Comparison of ENCODE assay signal across 8 cellular contexts in genomic region chr2:226773291-226773690, GRCh38. TPM values are rescaled to one million over a fixed set of nuclear protein-coding genes. Genes with fewer than 3 reads are reported as not detected.
DNase-seq lines count a peak whose midpoint lies in the region; ATAC-seq and TF ChIP-seq lines count a peak whose summit lies in the region.

No MANE protein-coding gene starts in this region.

- DNase-seq in MM.1S (no peak), substantia nigra (lab: John Stamatoyannopoulos, UW) (no peak), NCI-H1105 treated with DMSO at 0.1 percent for 48 hours (lab: John Stamatoyannopoulos, UW) (no peak)
- DNase-seq in activated T-cell treated with anti-CD3 and anti-CD28 coated beads, Interleukin-2, amount 50 U/mL, for 4 hours: no peak
- DNase-seq in effector CD4-positive, alpha-beta T cell: no peak

- H3K79me2 ChIP-seq in MM.1S (ENCODE audit: low read length): peaks cover 12% of the 10 kb centered on the region; the same call in 1 of the 2 replicates

- peaks cover 5% of the 10 kb centered on the region for H3K36me3 Mint-ChIP-seq in activated T-cell treated with anti-CD3 and anti-CD28 coated beads, Interleukin-2, amount 50 U/mL, for 4 hours (ENCODE audit: insufficient read depth)

- H4K20me1 ChIP-seq in MM.1S (ENCODE audit: insufficient read depth, low read length): no peaks in the 10 kb centered on the region

- H3K27ac ChIP-seq in HEK293 (ENCODE audit: extremely low read depth, low read depth, low read length) (peak overlapping the region; percentile 29; the same call in 1 of the 2 replicates), MM.1S (ENCODE audit: low read length) (peak overlapping the region; percentile 97), muscle layer of duodenum (ENCODE audit: low read length) (peak overlapping the region; percentile 33), substantia nigra (ENCODE audit: low read depth, low read length, poor library complexity, severe bottlenecking) (no peak overlapping the region)

- H3K36me3 ChIP-seq in HEK293 (ENCODE audit: control insufficient read depth in 2 of 2, insufficient read depth in 1 of 2, low read length in 2 of 2): peaks cover 0 to 7% of the 10 kb centered on the region in 2 experiments; a peak in 1 of 3 replicates
- no peaks in the 10 kb centered on the region for H3K36me3 ChIP-seq in MM.1S (replicated peaks; ENCODE audit: insufficient read depth, low read length)
- peaks cover 0 to 9% of the 10 kb centered on the region in 2 donors for H3K36me3 ChIP-seq in muscle layer of duodenum (ENCODE audit: control insufficient read depth in 1 of 2, insufficient read depth in 2 of 2, low read length in 2 of 2)

- H3K9me3 Mint-ChIP-seq in activated T-cell treated with anti-CD3 and anti-CD28 coated beads, Interleukin-2, amount 50 U/mL, for 4 hours: peaks cover 15% of the 10 kb centered on the region

- peaks cover 21% of the 10 kb centered on the region for H3F3A ChIP-seq in MM.1S (ENCODE audit: insufficient read depth, low read length)

- TF ChIP-seq CTCF in HEK293 (tag by site-specific recombination; IDR thresholded peaks at IDR 0.05): no peak
- TF ChIP-seq CTCF in MM.1S (IDR thresholded peaks at IDR 0.05; ENCODE audit: low read length): no peak

- no peaks in the 10 kb centered on the region for H3K27me3 Mint-ChIP-seq in activated T-cell treated with anti-CD3 and anti-CD28 coated beads, Interleukin-2, amount 50 U/mL, for 4 hours (ENCODE audit: low read depth)

- H3K27me3 ChIP-seq in MM.1S (replicated peaks; ENCODE audit: insufficient read depth, low read length): no peaks in the 10 kb centered on the region
- H3K27me3 ChIP-seq in muscle layer of duodenum (ENCODE audit: low read depth, low read length): no peaks in the 10 kb centered on the region

- H3K4me3 ChIP-seq in HEK293 (ENCODE audit: low read depth, low read length) (no peak overlapping the region), MM.1S (ENCODE audit: low read length) (peak overlapping the region; percentile 38; the same call in 1 of the 2 replicates), muscle layer of duodenum (ENCODE audit: low read depth in 1 of 2, low read length in 2 of 2) (no peak overlapping the region)

- POLR2A ChIA-PET in HEK293 (lab: Yijun Ruan, JAX): interaction anchor here (0.7 to 2.0 kb wide), 3 partner anchors 18 to 56 kb away, joined by 3 to 5 read pairs (median 5); no protein-coding TSS in a partner anchor

- peak overlapping the region; percentile 74 for H3K9ac ChIP-seq in MM.1S (ENCODE audit: low read length)

- H3K4me1 ChIP-seq in HEK293 (ENCODE audit: control insufficient read depth, insufficient read depth, low read length) (peaks cover 18% of the 10 kb centered on the region), MM.1S (ENCODE audit: low read length) (peaks cover 40% of the 10 kb centered on the region), muscle layer of duodenum (ENCODE audit: control insufficient read depth in 1 of 2, insufficient read depth in 2 of 2, low read length in 2 of 2) (peaks cover 13 to 23% of the 10 kb centered on the region in 2 donors)

- CTCF ChIA-PET in HEK293 (lab: Yijun Ruan, JAX): interaction anchor here (0.6 kb wide), 1 partner anchor 83 kb away, joined by 3 read pairs; no protein-coding TSS in a partner anchor

- H3K4me2 ChIP-seq in MM.1S (ENCODE audit: low read depth, low read length): peak overlapping the region; percentile 68

- ATAC-seq in GM18858 (IDR thresholded peaks at IDR 0.05; ENCODE audit: unreplicated experiment): peak; percentile 15
- ATAC-seq in activated T-cell treated with anti-CD3 and anti-CD28 coated beads, Interleukin-2, amount 50 U/mL, for 4 hours: no peak

- H2AFZ ChIP-seq in MM.1S (ENCODE audit: low read length): peak overlapping the region; percentile 34; the same call in 1 of the 2 replicates

- no peak overlapping the region for H3K4me3 Mint-ChIP-seq in activated T-cell treated with anti-CD3 and anti-CD28 coated beads, Interleukin-2, amount 50 U/mL, for 4 hours

- H3K9me3 ChIP-seq in HEK293 (ENCODE audit: control insufficient read depth, insufficient read depth, low read depth, low read length): no peaks in the 10 kb centered on the region
- no peaks in the 10 kb centered on the region for H3K9me3 ChIP-seq in MM.1S (replicated peaks; ENCODE audit: insufficient read depth, low read length)
- H3K9me3 ChIP-seq in muscle layer of duodenum (ENCODE audit: control insufficient read depth in 1 of 2, low read length in 2 of 2): peaks cover 5 to 12% of the 10 kb centered on the region in 2 donors

- peaks cover 34% of the 10 kb centered on the region for H3K4me1 Mint-ChIP-seq in activated T-cell treated with anti-CD3 and anti-CD28 coated beads, Interleukin-2, amount 50 U/mL, for 4 hours (ENCODE audit: low read depth)

- no peaks in the 10 kb centered on the region for H3K9me2 ChIP-seq in MM.1S (replicated peaks; ENCODE audit: insufficient read depth, low read length)

TF ChIP-seq in HEK293, 187 proteins besides CTCF, POLR2A, EP300 and RAD21:
- TF ChIP-seq ZNF146 (tag by site-specific recombination; IDR thresholded peaks at IDR 0.05): no peak
- TF ChIP-seq ZNF596 (tag by site-specific recombination; IDR thresholded peaks at IDR 0.05): no peak
- TF ChIP-seq ZNF132 (tag by site-specific recombination; IDR thresholded peaks at IDR 0.05; ENCODE audit: borderline replicate concordance): no peak

RNA-seq across cellular contexts. Expression of gene IRS1, which starts 26.3 kb away (rescaled TPM):
- total RNA-seq in activated T-cell treated with anti-CD3 and anti-CD28 coated beads, Interleukin-2, amount 50 U/mL, for 4 hours: 1 to 10 TPM; 3.9 to 4.6 (median 4.6) TPM
